8 cellular contexts compared by ENCODE assay signal in the genomic region with DNA sequence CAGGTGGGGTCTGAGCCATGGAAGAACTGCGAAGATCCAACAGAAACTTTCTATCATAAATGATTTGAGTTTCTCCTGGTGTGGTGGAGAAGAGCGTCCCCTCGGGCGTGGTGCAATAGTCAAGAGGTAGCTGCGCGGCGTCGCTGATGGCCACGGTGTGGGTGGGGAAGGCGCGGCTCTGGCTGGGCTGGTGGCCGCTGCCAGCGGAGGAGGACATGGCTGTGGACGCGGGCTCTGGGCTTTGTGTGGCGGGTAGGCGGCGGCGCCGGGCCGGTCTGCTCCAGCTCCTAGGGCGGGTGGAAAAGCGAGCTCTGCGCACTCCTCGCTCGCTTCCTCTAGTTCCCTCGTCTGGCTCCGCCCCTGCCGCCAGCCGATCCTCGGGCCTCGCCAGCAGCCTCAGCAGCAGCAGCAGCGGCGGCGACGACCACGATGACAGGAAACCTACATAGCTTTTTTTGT. TPM values are rescaled to one million over a fixed set of nuclear protein-coding genes. Genes with fewer than 3 reads are reported as not detected.
A peak's percentile ranks its signal among the peaks of the same experiment; 100 is the strongest.
DNase-seq lines count a peak whose midpoint lies in the region; FAIRE-seq and TF ChIP-seq lines count a peak whose summit lies in the region.

No MANE protein-coding gene starts in this region.

- H4K20me1 ChIP-seq in astrocyte (ENCODE audit: insufficient read depth, low read length), result peaks cover 46% of the 10 kb centered on the region

- H3K9me3 ChIP-seq in HAP-1 (no peaks in the 10 kb centered on the region), astrocyte (ENCODE audit: insufficient read depth, low read depth, low read length) (no peaks in the 10 kb centered on the region), vagina (no peaks in the 10 kb centered on the region)

- peak overlapping the region; percentile 77 for H3K4me3 Mint-ChIP-seq in astrocyte (ENCODE audit: unreplicated experiment)

- no peaks in the 10 kb centered on the region for H3K9me3 Mint-ChIP-seq in astrocyte (ENCODE audit: unreplicated experiment)

- no peak for FAIRE-seq in astrocyte (lab: Jason Lieb, UNC)

- H2AFZ ChIP-seq in astrocyte (ENCODE audit: low read depth, low read length), result peak overlapping the region; percentile 83

- H3K4me3 ChIP-seq in HAP-1 (peak overlapping the region; percentile 29), astrocyte (ENCODE audit: insufficient read depth, low read depth, low read length) (peak overlapping the region; percentile 53), vagina (peak overlapping the region; percentile 43 to 44)

- H3K4me1 ChIP-seq in HAP-1 (peaks cover 26% of the 10 kb centered on the region), astrocyte (ENCODE audit: insufficient read depth, low read length) (peaks cover 21% of the 10 kb centered on the region), vagina (peaks cover 76% of the 10 kb centered on the region)

- H3K79me2 ChIP-seq in astrocyte (ENCODE audit: insufficient read depth, low read length), result peaks cover 19% of the 10 kb centered on the region

- DNase-seq in ELR (ENCODE audit: low read depth) (peak; percentile 85), HAP-1 (ENCODE audit: low spot score in 2 of 2) (peak; percentile 73 to 90), NCI-H1092 (lab: John Stamatoyannopoulos, UW) (peak; percentile 73), T-helper 22 cell (ENCODE audit: low read depth) (peak; percentile 64), astrocyte (ENCODE audit: low read depth) (peak; percentile 57), hippocampal formation (lab: John Stamatoyannopoulos, UW) (peak; percentile 87 to 90), renal cortical epithelial cell (ENCODE audit: low read depth) (peak; percentile 49), vagina (ENCODE audit: extremely low spot score in 2 of 2) (peak in 1 of 2 donors; percentile 91)

- H3K9ac ChIP-seq in astrocyte (ENCODE audit: low read length), result peak overlapping the region; percentile 73

- TF ChIP-seq CTCF in astrocyte (IDR thresholded peaks at IDR 0.05; ENCODE audit: insufficient read depth, low read depth, low read length) (no peak), vagina (IDR thresholded peaks at IDR 0.05) (no peak)

- H3K27ac Mint-ChIP-seq in astrocyte (ENCODE audit: unreplicated experiment), result peak overlapping the region; percentile 64

- H3K27ac ChIP-seq in astrocyte (ENCODE audit: low read depth, low read length), result no peak overlapping the region
- H3K27ac ChIP-seq in vagina, result peak overlapping the region; percentile 83

- H3K27me3 Mint-ChIP-seq in astrocyte (ENCODE audit: low read depth, unreplicated experiment), result no peaks in the 10 kb centered on the region

- peak overlapping the region; percentile 88 for H3K4me2 ChIP-seq in astrocyte (ENCODE audit: low read length)

- H3K36me3 ChIP-seq in HAP-1 (replicated peaks) (no peaks in the 10 kb centered on the region), astrocyte (ENCODE audit: insufficient read depth, low read length) (no peaks in the 10 kb centered on the region), vagina (peaks cover 0 to 6% of the 10 kb centered on the region in 2 donors)

- H3K27me3 ChIP-seq in HAP-1 (ENCODE audit: low read depth) (no peaks in the 10 kb centered on the region), astrocyte (ENCODE audit: insufficient read depth, low read length) (no peaks in the 10 kb centered on the region), vagina (no peaks in the 10 kb centered on the region)

- H3K36me3 Mint-ChIP-seq in astrocyte (ENCODE audit: low read depth, unreplicated experiment), result peaks cover 2% of the 10 kb centered on the region

- peak in 1 of 2 donors; percentile 28 for TF ChIP-seq POLR2A in vagina (IDR thresholded peaks at IDR 0.05)

- intact Hi-C loops in vagina (cut with DNase I), result no loop called here

- in situ Hi-C loops in HAP-1 (cut with MboI; ENCODE audit: low sequenced_read_pairs), result no loop called here

- peaks cover 29% of the 10 kb centered on the region for H3K4me1 Mint-ChIP-seq in astrocyte (ENCODE audit: low read depth, unreplicated experiment)

RNA-seq across cellular contexts. Expression of gene STARD9, which starts 5.9 kb away (rescaled TPM):
- total RNA-seq in astrocyte (6.4 and 7.1 TPM in 2 replicates), renal cortical epithelial cell (2.1 and 11.3 TPM in 2 replicates), vagina (35.1 TPM)

RNA-seq across cellular contexts. Expression of gene HAUS2, which starts 32.7 kb away (rescaled TPM):
- total RNA-seq in astrocyte, result 21.7 and 24.4 TPM in 2 replicates
- 35.3 and 92.9 TPM in 2 replicates for total RNA-seq in renal cortical epithelial cell
- total RNA-seq in vagina, result 25.8 TPM

RNA-seq across cellular contexts. Expression of gene LRRC57, which starts 32.7 kb away (rescaled TPM):
- total RNA-seq in astrocyte (27.6 and 28.8 TPM in 2 replicates), renal cortical epithelial cell (24.0 and 30.7 TPM in 2 replicates), vagina (25.3 TPM)
